In the genomic region with DNA sequence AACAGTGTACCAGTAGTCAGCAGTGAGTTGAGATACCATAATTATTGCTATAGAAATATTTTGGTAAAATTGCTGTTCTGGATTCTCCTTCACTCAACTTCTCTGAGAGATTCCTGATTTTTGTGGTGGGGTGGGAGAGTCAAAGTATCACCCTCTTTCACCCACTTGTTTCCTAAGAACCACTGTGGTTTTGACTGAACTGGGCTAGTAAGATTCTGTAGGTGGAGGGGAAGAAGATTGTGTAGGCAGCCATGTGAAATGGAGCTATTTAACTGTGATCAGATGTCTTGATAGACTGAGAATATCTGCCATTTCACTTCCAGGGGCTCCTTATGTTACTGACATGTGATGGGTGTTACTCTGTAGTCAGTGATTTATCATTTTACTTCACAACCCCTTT, we compare ENCODE assay signal across 24 cellular contexts. TPM values are rescaled to one million over a fixed set of nuclear protein-coding genes. Genes with fewer than 3 reads are reported as not detected.
DNase-seq lines count a peak whose midpoint lies in the region; ATAC-seq, FAIRE-seq and TF ChIP-seq lines count a peak whose summit lies in the region.
"Had no signal": no experiment of that assay in that cellular context is flagged by ENCODE, and none has a peak within 500 bp of the region (broad histone marks: within the 10 kb centered on the region; RNA-seq: fewer than 3 reads in every experiment).

No MANE protein-coding gene starts in this region.

- no peak for FAIRE-seq in A549 (lab: Jason Lieb, UNC)
- FAIRE-seq: small intestine had no signal

- H3K4me2 ChIP-seq in A549: no peak overlapping the region
- H3K4me2 ChIP-seq: PC-9 had no signal

- no peaks in the 10 kb centered on the region for H3K27me3 Mint-ChIP-seq in CD4-positive, alpha-beta T cell
- no peaks in the 10 kb centered on the region for H3K27me3 Mint-ChIP-seq in activated CD8-positive, alpha-beta T cell treated with anti-CD3 and anti-CD28 coated beads for 36 hours
- H3K27me3 Mint-ChIP-seq in memory B cell: no peaks in the 10 kb centered on the region
- H3K27me3 Mint-ChIP-seq: activated naive CD8-positive, alpha-beta T cell treated with anti-CD3 and anti-CD28 coated beads, Interleukin-2, amount 10 ng/mL, durations not matched to agents 7 days and 5 days had no signal

- POLR2A ChIA-PET in A549 (lab: Yijun Ruan, JAX): interaction anchor here (1.0 kb wide), 1 partner anchor 45 kb away, joined by 3 read pairs; no protein-coding TSS in a partner anchor
- POLR2A ChIA-PET in CD4-positive, alpha-beta T cell (lab: Charles Lee): no interaction called here
- POLR2A ChIA-PET in activated CD8-positive, alpha-beta T cell treated with anti-CD3 and anti-CD28 coated beads for 36 hours (lab: Charles Lee): no interaction called here

- no peak for TF ChIP-seq EP300 in A549 (IDR thresholded peaks at IDR 0.05)

- H3K36me3 Mint-ChIP-seq in CD4-positive, alpha-beta T cell (ENCODE audit: low read depth): peaks cover 65% of the 10 kb centered on the region
- peaks cover 21% of the 10 kb centered on the region for H3K36me3 Mint-ChIP-seq in activated CD8-positive, alpha-beta T cell treated with anti-CD3 and anti-CD28 coated beads for 36 hours (ENCODE audit: low read depth)
- peaks cover 14% of the 10 kb centered on the region for H3K36me3 Mint-ChIP-seq in memory B cell

- H3K27me3 ChIP-seq in CD4-positive, alpha-beta T cell (ENCODE audit: control insufficient read depth, insufficient read depth, low read length): no peaks in the 10 kb centered on the region
- H3K27me3 ChIP-seq: vagina had no signal

- H3K9me3 ChIP-seq in A549 (no peaks in the 10 kb centered on the region), mucosa of descending colon (no peaks in the 10 kb centered on the region)
- no peaks in the 10 kb centered on the region for H3K9me3 ChIP-seq in CD4-positive, alpha-beta T cell (ENCODE audit: control insufficient read depth, low read length)
- H3K9me3 ChIP-seq: thoracic aorta, vagina had no signal

- DNase-seq in A549 (ENCODE audit: low read depth in 1 of 2, low spot score in 1 of 2): no peak
- no peak for DNase-seq in CD4-positive, alpha-beta T cell
- DNase-seq in activated CD8-positive, alpha-beta T cell treated with anti-CD3 and anti-CD28 coated beads for 36 hours: no peak
- no peak for DNase-seq in memory B cell (ENCODE audit: low spot score in 2 of 2)
- DNase-seq in germinal center (ENCODE audit: low spot score): no peak
- no peak for DNase-seq in mucosa of descending colon
- DNase-seq: activated CD4-positive, alpha-beta T cell treated with anti-CD3 and anti-CD28 coated beads, Interleukin-2, amount 50 U/mL, for 48 hours; activated naive CD8-positive, alpha-beta T cell treated with anti-CD3 and anti-CD28 coated beads, Interleukin-2, amount 10 ng/mL, durations not matched to agents 7 days and 5 days; activated T-cell treated with anti-CD3 and anti-CD28 coated beads, Interleukin-2, amount 50 U/mL, for 48 hours; KBM-7; kidney glomerular epithelial cell; MM.1S; NCI-H1436; NCI-H524; NK-92 treated with Interleukin-12 subunit alpha and Interleukin-12 subunit beta, amount 100 ng/mL, for 24 hours; occipital lobe; PC-9; SHP77; small intestine; stimulated activated CD4-positive, alpha-beta T cell treated with anti-CD3 and anti-CD28 coated beads, Interleukin-1b, Interleukin-23, amount 100 ng/mL, for 48 hours had no signal

- H3K27ac ChIP-seq in A549: no peak overlapping the region
- no peak overlapping the region for H3K27ac ChIP-seq in CD4-positive, alpha-beta T cell (ENCODE audit: low read depth, low read length)
- H3K27ac ChIP-seq: PC-9, thoracic aorta, vagina had no signal

- H3K4me3 Mint-ChIP-seq in CD4-positive, alpha-beta T cell: no peak overlapping the region
- no peak overlapping the region for H3K4me3 Mint-ChIP-seq in activated CD8-positive, alpha-beta T cell treated with anti-CD3 and anti-CD28 coated beads for 36 hours
- no peak overlapping the region for H3K4me3 Mint-ChIP-seq in memory B cell
- H3K4me3 Mint-ChIP-seq: activated naive CD8-positive, alpha-beta T cell treated with anti-CD3 and anti-CD28 coated beads, Interleukin-2, amount 10 ng/mL, durations not matched to agents 7 days and 5 days; WTC11 had no signal

- ATAC-seq in A549 (peak; percentile 30 to 53; a peak in 3 of 6 replicates), memory B cell (ENCODE audit: low read depth) (no peak), HG02610 (IDR thresholded peaks at IDR 0.05; ENCODE audit: unreplicated experiment) (no peak), mucosa of descending colon (no peak)
- ATAC-seq in CD4-positive, alpha-beta T cell (ENCODE audit: poor library complexity): no peak
- ATAC-seq in activated CD8-positive, alpha-beta T cell treated with anti-CD3 and anti-CD28 coated beads for 36 hours: no peak
- ATAC-seq: WTC11 had no signal

- peak overlapping the region; percentile 10 for H3K27ac Mint-ChIP-seq in CD4-positive, alpha-beta T cell
- H3K27ac Mint-ChIP-seq in activated CD8-positive, alpha-beta T cell treated with anti-CD3 and anti-CD28 coated beads for 36 hours: peak overlapping the region; percentile 47
- H3K27ac Mint-ChIP-seq in memory B cell: peak overlapping the region; percentile 56
- H3K27ac Mint-ChIP-seq: activated naive CD8-positive, alpha-beta T cell treated with anti-CD3 and anti-CD28 coated beads, Interleukin-2, amount 10 ng/mL, durations not matched to agents 7 days and 5 days; WTC11 had no signal

- no peak for TF ChIP-seq POLR2A in A549 (IDR thresholded peaks at IDR 0.05; ENCODE audit: low read length)

- intact Hi-C loops in CD4-positive, alpha-beta T cell (cut with DNase I, micrococcal nuclease): no loop called here
- intact Hi-C loops in activated CD8-positive, alpha-beta T cell treated with anti-CD3 and anti-CD28 coated beads for 36 hours (cut with micrococcal nuclease): no loop called here
- intact Hi-C loops in mucosa of descending colon (cut with DNase I, micrococcal nuclease): no loop called here

- peaks cover 13% of the 10 kb centered on the region for H3K4me1 Mint-ChIP-seq in CD4-positive, alpha-beta T cell (ENCODE audit: low read depth)
- H3K4me1 Mint-ChIP-seq in activated CD8-positive, alpha-beta T cell treated with anti-CD3 and anti-CD28 coated beads for 36 hours (ENCODE audit: low read depth): peaks cover 17% of the 10 kb centered on the region
- H3K4me1 Mint-ChIP-seq in memory B cell: no peaks in the 10 kb centered on the region
- H3K4me1 Mint-ChIP-seq: WTC11 had no signal

- TF ChIP-seq RAD21 in A549 (conservative IDR thresholded peaks at IDR 0.05 in 1 of 2, IDR thresholded peaks at IDR 0.05 in 1 of 2): no peak

- no peak for TF ChIP-seq CTCF in A549 (IDR thresholded peaks at IDR 0.05)
- no peak for TF ChIP-seq CTCF in CD4-positive, alpha-beta T cell (IDR thresholded peaks at IDR 0.05)
- TF ChIP-seq CTCF in activated CD8-positive, alpha-beta T cell treated with anti-CD3 and anti-CD28 coated beads for 36 hours (IDR thresholded peaks at IDR 0.05): no peak
- TF ChIP-seq CTCF in mucosa of descending colon (IDR thresholded peaks at IDR 0.05): no peak

- CTCF ChIA-PET in A549 (lab: Yijun Ruan, JAX): no interaction called here
- CTCF ChIA-PET in CD4-positive, alpha-beta T cell (lab: Charles Lee): no interaction called here
- CTCF ChIA-PET in activated CD8-positive, alpha-beta T cell treated with anti-CD3 and anti-CD28 coated beads for 36 hours (lab: Charles Lee): no interaction called here

- no peaks in the 10 kb centered on the region for H3K9me3 Mint-ChIP-seq in CD4-positive, alpha-beta T cell
- H3K9me3 Mint-ChIP-seq in activated CD8-positive, alpha-beta T cell treated with anti-CD3 and anti-CD28 coated beads for 36 hours: no peaks in the 10 kb centered on the region
- H3K9me3 Mint-ChIP-seq in memory B cell: no peaks in the 10 kb centered on the region
- H3K9me3 Mint-ChIP-seq: activated naive CD8-positive, alpha-beta T cell treated with anti-CD3 and anti-CD28 coated beads, Interleukin-2, amount 10 ng/mL, durations not matched to agents 7 days and 5 days; WTC11 had no signal

- H3K4me3 ChIP-seq in A549: no peak overlapping the region
- H3K4me3 ChIP-seq in mucosa of descending colon: no peak overlapping the region
- H3K4me3 ChIP-seq: PC-9, thoracic aorta, vagina had no signal

- peaks cover 10% of the 10 kb centered on the region; the same call in 2 of the 3 replicates for H3K4me1 ChIP-seq in A549
- no peaks in the 10 kb centered on the region for H3K4me1 ChIP-seq in mucosa of descending colon (ENCODE audit: low read depth)
- H3K4me1 ChIP-seq: vagina had no signal

- no peaks in the 10 kb centered on the region for H3K36me3 ChIP-seq in mucosa of descending colon (ENCODE audit: low read depth)

TF ChIP-seq in A549, 52 proteins besides CTCF, POLR2A, EP300 and RAD21:
- TF ChIP-seq ZFP36 (IDR thresholded peaks at IDR 0.05; ENCODE audit: borderline replicate concordance, partially characterized antibody) (no peak), RARB (CRISPR knock-in tag; IDR thresholded peaks at IDR 0.05) (no peak)

RNA-seq across cellular contexts. Expression of a gene that starts 45.3 kb away (rescaled TPM):
- polyA plus RNA-seq in A549 (2011; rRNA removed): 111 and 161 TPM in 2 replicates
- 19.1 and 24.1 TPM in 2 replicates for polyA plus RNA-seq in A549 (2012; cell fraction: cytosol; rRNA removed)
- 33.0 and 45.7 TPM in 2 replicates for polyA plus RNA-seq in A549 (2012; cell fraction: nucleus; rRNA removed)
- polyA plus RNA-seq in A549 (2017; fragmentation: RNase III; extraction: RNeasy Plus Mini Kit Qiagen cat#74134 plus additional on column Dnase treatment): 20.3 to 21.9 TPM (median 21.0 TPM) in 3 replicates
- polyA minus RNA-seq in A549 (2011; rRNA and poly(A)+ RNA removed): 919 and 960 TPM in 2 replicates
- 100 to 1,000 TPM; 110 to 113 TPM for total RNA-seq in CD4-positive, alpha-beta T cell
- total RNA-seq in activated CD8-positive, alpha-beta T cell treated with anti-CD3 and anti-CD28 coated beads for 36 hours: 10 to 100 TPM; 68.8 to 69.6 TPM
- total RNA-seq in mucosa of descending colon: 100 to 1,000 TPM; 102 to 136 (median 112) TPM

Comparison
In these comparisons a context has a peak if more than half of its experiments do, and no peak if none do; other contexts are left out.
1. ATAC-seq: peak in A549 (2 of 2); none in CD4-positive, alpha-beta T cell (single experiment), activated CD8-positive, alpha-beta T cell treated with anti-CD3 and anti-CD28 coated beads for 36 hours (single experiment), memory B cell (single experiment), HG02610 (single experiment) and mucosa of descending colon (single experiment).
2. Peak in every context shown above with its lines, with median percentiles within 50 percentile points of each other: H3K27ac Mint-ChIP-seq.